ENCODE assay signal across 8 cellular contexts in the genomic region with DNA sequence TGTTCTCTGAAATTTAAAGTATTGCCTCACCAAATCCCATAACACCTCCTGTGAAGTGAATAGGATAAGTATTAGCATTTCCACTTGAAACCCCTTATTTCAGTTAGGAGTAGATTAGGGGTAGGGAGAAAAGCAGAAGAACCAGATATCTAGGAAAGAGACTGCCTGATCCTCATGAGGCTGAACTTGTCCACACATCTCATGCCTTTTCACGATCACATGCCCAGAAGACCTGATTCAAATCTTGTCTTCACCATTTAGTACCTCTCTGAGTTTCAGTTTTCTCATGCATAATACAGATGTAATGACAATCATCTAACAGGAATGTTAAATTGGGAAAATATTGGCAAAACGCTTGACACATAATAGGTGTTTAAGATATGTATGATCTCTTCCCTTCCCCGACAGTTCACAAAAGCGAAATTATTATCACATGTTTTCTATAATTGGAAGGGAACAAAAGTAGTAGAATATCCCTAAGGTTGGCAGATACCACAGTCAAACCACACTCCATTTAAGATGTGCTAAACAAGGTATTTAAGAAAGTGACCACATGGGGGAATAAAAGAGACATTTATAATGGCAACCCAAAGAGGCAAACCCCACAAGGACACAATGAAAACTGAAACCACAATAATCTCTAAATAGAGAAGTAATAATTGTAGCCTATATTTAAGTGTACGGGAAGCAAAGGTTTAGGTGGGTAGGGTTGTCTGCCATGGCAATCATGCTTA. TPM values are rescaled to one million over a fixed set of nuclear protein-coding genes. Genes with fewer than 3 reads are reported as not detected.
DNase-seq lines count a peak whose midpoint lies in the region; ATAC-seq and TF ChIP-seq lines count a peak whose summit lies in the region.

No MANE protein-coding gene starts in this region.

- H3K4me2 ChIP-seq in osteoblast (ENCODE audit: insufficient read depth, low read length): peak overlapping the region; percentile 20

- DNase-seq in NCI-H2227 treated with DMSO at 0.1 percent for 48 hours (lab: John Stamatoyannopoulos, UW) (peak; percentile 8), NCI-H2227 (lab: John Stamatoyannopoulos, UW; ENCODE audit: unreplicated experiment) (no peak), NOMO-1 treated with dmso at 0.1 percent for 144 hours (lab: John Stamatoyannopoulos, UW; ENCODE audit: unreplicated experiment) (peak; percentile 73), osteoblast (ENCODE audit: insufficient read length, low spot score, missing footprints) (peak; percentile 74), adrenal gland (no peak), putamen (ENCODE audit: low spot score) (no peak)
- no peak for DNase-seq in stimulated activated naive CD4-positive, alpha-beta T cell (lab: John Stamatoyannopoulos, UW)

- TF ChIP-seq CTCF in osteoblast (IDR thresholded peaks at IDR 0.05; ENCODE audit: extremely low read depth, low read depth, low read length) (peak; percentile 12), adrenal gland (IDR thresholded peaks at IDR 0.05) (peak in 3 of 6 experiments; percentile 23 to 32 (median 24))

- intact Hi-C loops in adrenal gland (cut with DNase I): no loop called here

- ATAC-seq in HG02973 (IDR thresholded peaks at IDR 0.05; ENCODE audit: unreplicated experiment): peak; percentile 69

- WGBS in adrenal gland, 4 donors: 73 to 84% (median 77%) methylated on average over 5 of the region's 5 CpGs

- H3K36me3 ChIP-seq in osteoblast (ENCODE audit: insufficient read depth, low read length): no peaks in the 10 kb centered on the region
- no peaks in the 10 kb centered on the region for H3K36me3 ChIP-seq in adrenal gland (replicated peaks in 1 of 2)

- H3K27ac ChIP-seq in osteoblast (ENCODE audit: low read depth, low read length): no peak overlapping the region
- H3K27ac ChIP-seq in adrenal gland: no peak overlapping the region

- H4K20me1 ChIP-seq in osteoblast (ENCODE audit: insufficient read depth, low read length): no peaks in the 10 kb centered on the region

- TF ChIP-seq POLR2A in adrenal gland (IDR thresholded peaks at IDR 0.05): no peak

- H3K4me1 ChIP-seq in osteoblast (ENCODE audit: insufficient read depth, low read length) (no peaks in the 10 kb centered on the region), adrenal gland (replicated peaks in 1 of 2) (peaks cover 0 to 3% of the 10 kb centered on the region in 2 donors)

- H3K27me3 ChIP-seq in osteoblast (ENCODE audit: insufficient read depth, low read length) (peaks cover 2% of the 10 kb centered on the region), adrenal gland (no peaks in the 10 kb centered on the region)

- no peaks in the 10 kb centered on the region for H3K9me3 ChIP-seq in osteoblast (ENCODE audit: low read depth, low read length)
- no peaks in the 10 kb centered on the region for H3K9me3 ChIP-seq in adrenal gland (replicated peaks in 1 of 3)

- no peak overlapping the region for H2AFZ ChIP-seq in osteoblast (ENCODE audit: low read length)

- H3K4me3 ChIP-seq in osteoblast (ENCODE audit: insufficient read depth, low read length) (no peak overlapping the region), adrenal gland (no peak overlapping the region)

- no peaks in the 10 kb centered on the region for H3K79me2 ChIP-seq in osteoblast (ENCODE audit: insufficient read depth, low read length)

RNA-seq across cellular contexts. Expression of a gene that starts 25.2 kb away (rescaled TPM):
- total RNA-seq in osteoblast (under 0.01 TPM in 1 of 2 replicates, not detected in the other), adrenal gland (under 1 TPM in 7 of 8 donors, not detected in 1; 0.11 to 0.93 (median 0.42) TPM)
- polyA plus RNA-seq in adrenal gland: under 1 TPM; 0.29 to 0.40 (median 0.32) TPM

Comparison
In these comparisons a context has a peak if more than half of its experiments do, and no peak if none do; other contexts are left out.
1. DNase-seq: peak in NCI-H2227 treated with DMSO at 0.1 percent for 48 hours (single experiment), NOMO-1 treated with dmso at 0.1 percent for 144 hours (single experiment) and osteoblast (single experiment); none in NCI-H2227 (single experiment), adrenal gland (0 of 7), putamen (single experiment) and stimulated activated naive CD4-positive, alpha-beta T cell (0 of 6).